ENCODE assay signal across 11 cellular contexts in the genomic region with DNA sequence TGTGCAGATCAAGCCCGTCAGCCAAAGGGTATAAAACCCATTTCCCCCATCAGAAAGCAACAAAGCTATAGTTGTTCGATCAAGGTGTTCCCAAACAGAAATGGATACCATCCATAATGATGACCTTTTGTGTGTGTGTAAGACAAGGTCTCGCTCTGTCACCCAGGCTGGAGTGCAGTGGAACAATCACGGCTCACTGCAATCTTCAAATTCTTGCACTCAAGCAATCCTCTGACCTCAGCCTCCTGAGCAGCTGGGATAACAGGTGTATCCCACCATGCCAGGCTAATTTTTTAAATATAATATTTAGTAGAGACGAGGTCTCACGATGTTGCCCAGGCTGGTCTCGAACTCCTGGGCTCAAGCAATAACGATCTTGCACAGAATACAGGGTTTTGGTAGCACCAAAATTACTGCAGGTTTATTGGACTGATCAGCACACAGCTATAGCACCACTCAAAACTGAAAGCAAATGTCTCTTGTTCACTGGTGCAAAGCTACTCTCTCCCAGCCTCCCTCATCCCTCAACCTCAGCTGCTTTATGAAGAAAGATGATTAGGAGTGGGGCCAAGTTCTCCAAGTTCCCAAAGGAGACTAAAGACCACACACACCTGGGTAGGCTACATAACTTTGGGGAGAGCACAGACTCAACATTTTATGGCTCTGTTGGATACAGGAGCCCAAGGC.
A peak's percentile ranks its signal among the peaks of the same experiment; 100 is the strongest.
DNase-seq lines count a peak whose midpoint lies in the region; ATAC-seq and TF ChIP-seq lines count a peak whose summit lies in the region.
"Had no signal": no experiment of that assay in that cellular context is flagged by ENCODE, and none has a peak within 500 bp of the region (broad histone marks: within the 10 kb centered on the region; RNA-seq: fewer than 3 reads in every experiment).

No MANE protein-coding gene starts in this region.

- DNase-seq in activated T-cell treated with anti-CD3 and anti-CD28 coated beads, Interleukin-2, amount 50 U/mL, for 24 hours: no peak
- no peak for DNase-seq in activated T-cell treated with anti-CD3 and anti-CD28 coated beads, Interleukin-2, amount 50 U/mL, for 1 hour
- DNase-seq in colonic mucosa (no peak), NCI-H69 (lab: John Stamatoyannopoulos, UW) (no peak), middle frontal gyrus (ENCODE audit: extremely low spot score, low spot score) (no peak), HuH-7.5 (ENCODE audit: low spot score) (no peak)
- no peak for DNase-seq in stimulated activated effector memory CD8-positive, alpha-beta T cell treated with anti-CD3 and anti-CD28 coated beads, Interleukin-12 subunit alpha, Interleukin-12 subunit beta, amount 100 ng/mL, for 72 hours (ENCODE audit: low spot score in 2 of 2)
- DNase-seq: activated CD8-positive, alpha-beta memory T cell treated with anti-CD3 and anti-CD28 coated beads, Interleukin-2, amount 50 U/mL, for 48 hours; stimulated activated CD4-positive, alpha-beta T cell treated with anti-CD3 and anti-CD28 coated beads, Interleukin-2, amount 100 ng/mL, for 48 hours; uterus had no signal

- intact Hi-C loops in colonic mucosa (cut with DNase I): no loop called here

- no peaks in the 10 kb centered on the region for H3K36me3 ChIP-seq in colonic mucosa
- H3K36me3 ChIP-seq: uterus had no signal

- H3K9me3 Mint-ChIP-seq in activated T-cell treated with anti-CD3 and anti-CD28 coated beads, Interleukin-2, amount 50 U/mL, for 24 hours: no peaks in the 10 kb centered on the region
- H3K9me3 Mint-ChIP-seq in stimulated activated effector memory CD8-positive, alpha-beta T cell treated with anti-CD3 and anti-CD28 coated beads, Interleukin-12 subunit alpha, Interleukin-12 subunit beta, amount 100 ng/mL, for 72 hours: no peaks in the 10 kb centered on the region

- no peak overlapping the region for H3K4me3 Mint-ChIP-seq in activated T-cell treated with anti-CD3 and anti-CD28 coated beads, Interleukin-2, amount 50 U/mL, for 24 hours
- H3K4me3 Mint-ChIP-seq in stimulated activated effector memory CD8-positive, alpha-beta T cell treated with anti-CD3 and anti-CD28 coated beads, Interleukin-12 subunit alpha, Interleukin-12 subunit beta, amount 100 ng/mL, for 72 hours: no peak overlapping the region

- H3K27me3 Mint-ChIP-seq in activated T-cell treated with anti-CD3 and anti-CD28 coated beads, Interleukin-2, amount 50 U/mL, for 24 hours: no peaks in the 10 kb centered on the region

- H3K9me3 ChIP-seq in colonic mucosa: no peaks in the 10 kb centered on the region
- H3K9me3 ChIP-seq: uterus had no signal

- H3K9ac ChIP-seq in colonic mucosa (ENCODE audit: low read depth in 2 of 2, low read length in 2 of 2): no peak overlapping the region

- peaks cover 13% of the 10 kb centered on the region for H3K4me1 ChIP-seq in colonic mucosa
- H3K4me1 ChIP-seq: uterus had no signal

- no peak for TF ChIP-seq CTCF in colonic mucosa (IDR thresholded peaks at IDR 0.05)

- peak overlapping the region; percentile 58 for H3K27ac ChIP-seq in colonic mucosa
- H3K27ac ChIP-seq: uterus had no signal

- peaks cover 91% of the 10 kb centered on the region for H3K4me1 Mint-ChIP-seq in activated T-cell treated with anti-CD3 and anti-CD28 coated beads, Interleukin-2, amount 50 U/mL, for 24 hours (ENCODE audit: low read depth)
- H3K4me1 Mint-ChIP-seq in stimulated activated effector memory CD8-positive, alpha-beta T cell treated with anti-CD3 and anti-CD28 coated beads, Interleukin-12 subunit alpha, Interleukin-12 subunit beta, amount 100 ng/mL, for 72 hours: peaks cover 76% of the 10 kb centered on the region

- no peak overlapping the region for H3K4me3 ChIP-seq in colonic mucosa
- H3K4me3 ChIP-seq: uterus had no signal

- peak; percentile 40 for ATAC-seq in HG03175 (IDR thresholded peaks at IDR 0.05; ENCODE audit: unreplicated experiment)
- ATAC-seq in stimulated activated effector memory CD8-positive, alpha-beta T cell treated with anti-CD3 and anti-CD28 coated beads, Interleukin-12 subunit alpha, Interleukin-12 subunit beta, amount 100 ng/mL, for 72 hours: no peak

- H3K36me3 Mint-ChIP-seq in activated T-cell treated with anti-CD3 and anti-CD28 coated beads, Interleukin-2, amount 50 U/mL, for 24 hours (ENCODE audit: low read depth): peaks cover 21% of the 10 kb centered on the region
- H3K36me3 Mint-ChIP-seq in stimulated activated effector memory CD8-positive, alpha-beta T cell treated with anti-CD3 and anti-CD28 coated beads, Interleukin-12 subunit alpha, Interleukin-12 subunit beta, amount 100 ng/mL, for 72 hours: peaks cover 38% of the 10 kb centered on the region

- peak overlapping the region; percentile 88 for H3K27ac Mint-ChIP-seq in activated T-cell treated with anti-CD3 and anti-CD28 coated beads, Interleukin-2, amount 50 U/mL, for 24 hours
- H3K27ac Mint-ChIP-seq in stimulated activated effector memory CD8-positive, alpha-beta T cell treated with anti-CD3 and anti-CD28 coated beads, Interleukin-12 subunit alpha, Interleukin-12 subunit beta, amount 100 ng/mL, for 72 hours: peak overlapping the region; percentile 42

- H3K27me3 ChIP-seq in colonic mucosa: no peaks in the 10 kb centered on the region
- H3K27me3 ChIP-seq: uterus had no signal
